In genomic region chr4:184833046-184833838, GRCh38 we compare ENCODE assay signal across 1 cellular context.
TF ChIP-seq lines count a peak whose summit lies in the region.

No MANE protein-coding gene starts in this region.

TF ChIP-seq in H1, 55 proteins besides CTCF, POLR2A, EP300 and RAD21:
- TF ChIP-seq CBX8 (IDR thresholded peaks at IDR 0.05; ENCODE audit: borderline replicate concordance, low read depth, low read length) (no peak), TCF12 (IDR thresholded peaks at IDR 0.05; ENCODE audit: low read depth, low read length) (no peak), CHD7 (IDR thresholded peaks at IDR 0.05; ENCODE audit: insufficient replicate concordance, low read length) (no peak), FOSL1 (IDR thresholded peaks at IDR 0.05; ENCODE audit: insufficient read depth, low read depth, low read length) (no peak), SP4 (IDR thresholded peaks at IDR 0.05; ENCODE audit: low read length) (no peak), TAF7 (optimal IDR thresholded peaks at IDR 0.05; ENCODE audit: borderline replicate concordance, low read depth, low read length) (no peak), SIN3A (conservative IDR thresholded peaks at IDR 0.05 in 1 of 2, IDR thresholded peaks at IDR 0.05 in 1 of 2; ENCODE audit: low read depth in 1 of 2, low read length in 2 of 2) (no peak)
